In genomic region chr9:110340306-110340705, GRCh38 we compare ENCODE assay signal across 12 cellular contexts. TPM values are rescaled to one million over a fixed set of nuclear protein-coding genes. Genes with fewer than 3 reads are reported as not detected.
DNase-seq lines count a peak whose midpoint lies in the region; ATAC-seq and TF ChIP-seq lines count a peak whose summit lies in the region.
"Had no signal": no experiment of that assay in that cellular context is flagged by ENCODE, and none has a peak within 500 bp of the region (broad histone marks: within the 10 kb centered on the region; RNA-seq: fewer than 3 reads in every experiment).

No MANE protein-coding gene starts in this region.

- in situ Hi-C loops in astrocyte of the cerebellum (cut with HindIII; ENCODE audit: low sequenced_read_pairs): no loop called here

- no peaks in the 10 kb centered on the region for H3K4me1 ChIP-seq in spleen
- H3K4me1 ChIP-seq: left ventricle myocardium inferior had no signal

- H3K36me3 ChIP-seq in spleen: no peaks in the 10 kb centered on the region
- H3K36me3 ChIP-seq: left ventricle myocardium inferior had no signal

- no peak overlapping the region for H3K27ac Mint-ChIP-seq in CD14-positive monocyte
- H3K27ac Mint-ChIP-seq: activated CD8-positive, alpha-beta memory T cell treated with anti-CD3 and anti-CD28 coated beads, Interleukin-2, amount 10 ng/mL, durations not matched to agents 7 days and 5 days had no signal

- DNase-seq in EH (ENCODE audit: low read depth) (peak; percentile 37), Kasumi-1 (lab: John Stamatoyannopoulos, UW) (peak; percentile 9 to 16), astrocyte of the cerebellum (ENCODE audit: low read depth) (peak; percentile 4), left lobe of liver (ENCODE audit: low spot score) (no peak), CD14-positive monocyte (ENCODE audit: low spot score) (no peak), spleen (no peak), ecto neural progenitor cell (ENCODE audit: low spot score) (no peak)
- DNase-seq: activated CD8-positive, alpha-beta memory T cell treated with anti-CD3 and anti-CD28 coated beads, Interleukin-2, amount 10 ng/mL, durations not matched to agents 7 days and 5 days; left ventricle myocardium inferior; stimulated activated naive CD8-positive, alpha-beta T cell treated with anti-CD3 and anti-CD28 coated beads, Interleukin-15, Interleukin-2, amounts not matched to agents 100 U/mL and 50 U/mL, for 24 hours had no signal

- WGBS in spleen, 5 donors: 41 to 71% (median 62%) methylated on average over 1 to 2 of the region's 2 CpGs

- no peak overlapping the region for H3K4me3 Mint-ChIP-seq in CD14-positive monocyte
- H3K4me3 Mint-ChIP-seq: activated CD8-positive, alpha-beta memory T cell treated with anti-CD3 and anti-CD28 coated beads, Interleukin-2, amount 10 ng/mL, durations not matched to agents 7 days and 5 days; central memory CD8-positive, alpha-beta T cell had no signal

- peaks cover 0 to 9% (median 7%) of the 10 kb centered on the region in 3 donors for H3K27me3 Mint-ChIP-seq in CD14-positive monocyte (ENCODE audit: low read depth in 3 of 3)

- H3K4me3 ChIP-seq in astrocyte of the cerebellum (ENCODE audit: low read depth, low read length) (no peak overlapping the region), spleen (no peak overlapping the region)
- H3K4me3 ChIP-seq: left ventricle myocardium inferior had no signal

- intact Hi-C loops in CD14-positive monocyte (cut with micrococcal nuclease) (no loop called here), spleen (cut with DNase I; ENCODE audit: low total_unique reads) (no loop called here)

- H3K9me3 ChIP-seq in spleen: no peaks in the 10 kb centered on the region
- H3K9me3 ChIP-seq: left ventricle myocardium inferior had no signal

- TF ChIP-seq CTCF in astrocyte of the cerebellum (IDR thresholded peaks at IDR 0.05; ENCODE audit: low read depth, low read length, missing control alignments) (peak; percentile 60), CD14-positive monocyte (IDR thresholded peaks at IDR 0.05) (no peak), spleen (IDR thresholded peaks at IDR 0.05 in 8 of 11, conservative IDR thresholded peaks at IDR 0.05 in 3 of 11) (no peak)

- no peaks in the 10 kb centered on the region for H3K27me3 ChIP-seq in spleen (replicated peaks in 1 of 7)

- ATAC-seq in left lobe of liver (peak; percentile 79), GM18909 (IDR thresholded peaks at IDR 0.05; ENCODE audit: poor library complexity, unreplicated experiment) (no peak)
- ATAC-seq: activated CD8-positive, alpha-beta memory T cell treated with anti-CD3 and anti-CD28 coated beads, Interleukin-2, amount 10 ng/mL, durations not matched to agents 7 days and 5 days; stimulated activated naive CD8-positive, alpha-beta T cell treated with anti-CD3 and anti-CD28 coated beads, Interleukin-15, Interleukin-2, amounts not matched to agents 100 U/mL and 50 U/mL, for 24 hours had no signal

- TF ChIP-seq POLR2A in spleen (IDR thresholded peaks at IDR 0.05): no peak

- no peaks in the 10 kb centered on the region for H3K4me1 Mint-ChIP-seq in CD14-positive monocyte
- H3K4me1 Mint-ChIP-seq: activated CD8-positive, alpha-beta memory T cell treated with anti-CD3 and anti-CD28 coated beads, Interleukin-2, amount 10 ng/mL, durations not matched to agents 7 days and 5 days; central memory CD8-positive, alpha-beta T cell had no signal

- H3K27ac ChIP-seq in spleen: no peak overlapping the region
- H3K27ac ChIP-seq: left ventricle myocardium inferior had no signal

- H3K9me3 Mint-ChIP-seq in CD14-positive monocyte: no peaks in the 10 kb centered on the region
- H3K9me3 Mint-ChIP-seq: central memory CD8-positive, alpha-beta T cell had no signal

- H3K36me3 Mint-ChIP-seq in CD14-positive monocyte: no peaks in the 10 kb centered on the region
- H3K36me3 Mint-ChIP-seq: activated CD8-positive, alpha-beta memory T cell treated with anti-CD3 and anti-CD28 coated beads, Interleukin-2, amount 10 ng/mL, durations not matched to agents 7 days and 5 days had no signal

RNA-seq across cellular contexts. Expression of gene TXNDC8, which starts 2.6 kb away (rescaled TPM):
- total RNA-seq in left lobe of liver: not detected
- not detected for polyA plus RNA-seq in CD14-positive monocyte
- not detected for total RNA-seq in spleen
- not detected for polyA plus RNA-seq in spleen
- total RNA-seq: activated CD8-positive, alpha-beta memory T cell treated with anti-CD3 and anti-CD28 coated beads, Interleukin-2, amount 10 ng/mL, durations not matched to agents 7 days and 5 days; left ventricle myocardium inferior had no signal

Comparison
In these comparisons a context has a peak if more than half of its experiments do, and no peak if none do; other contexts are left out.
1. DNase-seq: peak in EH (single experiment), Kasumi-1 (2 of 2) and astrocyte of the cerebellum (single experiment); none in left lobe of liver (single experiment), CD14-positive monocyte (single experiment), spleen (single experiment) and ecto neural progenitor cell (single experiment).